In the genomic region with DNA sequence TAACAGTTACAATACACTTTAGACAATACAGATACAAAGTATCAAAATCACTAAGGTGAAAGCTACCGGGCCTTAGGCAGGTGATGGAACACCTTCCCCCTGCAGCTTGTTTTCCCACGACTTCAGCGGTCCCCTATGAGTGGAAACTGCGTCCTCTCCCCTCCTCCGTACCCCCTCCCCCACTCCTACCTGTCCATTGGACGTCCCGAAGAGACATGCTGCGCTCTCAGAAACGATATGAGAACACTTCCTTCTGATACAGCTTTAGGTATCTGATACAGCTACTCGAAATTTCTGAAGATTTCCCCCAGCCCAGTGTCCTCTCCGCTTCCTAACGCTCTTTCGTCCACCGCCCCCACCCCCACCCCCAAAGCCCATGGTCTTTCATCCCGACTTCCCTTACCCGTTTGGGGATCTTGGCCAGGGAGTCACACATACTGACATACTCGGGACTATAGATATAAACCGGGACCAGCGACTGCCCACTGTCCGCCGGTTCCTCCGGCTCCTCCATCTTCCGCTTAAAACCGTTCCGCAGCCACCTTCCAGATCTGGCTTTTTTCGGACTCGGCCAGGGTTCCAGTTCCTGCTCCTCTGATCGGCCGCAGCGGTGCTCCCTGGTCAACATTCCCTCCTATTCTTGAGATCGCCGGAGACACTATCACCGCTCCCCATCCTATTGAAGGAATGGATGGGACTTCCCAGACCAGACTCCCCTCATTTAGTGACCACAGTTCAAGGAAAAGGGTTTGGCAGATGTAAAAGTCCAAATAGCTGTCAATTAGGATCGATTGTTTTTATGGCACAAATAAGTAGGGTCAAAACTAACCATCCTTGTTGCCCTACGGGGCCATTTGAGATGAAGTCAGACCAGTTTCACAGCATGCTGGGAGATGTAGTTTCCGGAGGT, we compare ENCODE assay signal across 8 cellular contexts. TPM values are rescaled to one million over a fixed set of nuclear protein-coding genes. Genes with fewer than 3 reads are reported as not detected.
DNase-seq lines count a peak whose midpoint lies in the region; ATAC-seq and TF ChIP-seq lines count a peak whose summit lies in the region.

A gene (minus strand): TSS at position 596 of the 910 bp plus-strand sequence. CDS start 82 bp downstream, at position 514.

- no peak for TF ChIP-seq CTCF in OCI-LY7 (conservative IDR thresholded peaks at IDR 0.05; ENCODE audit: low read length)

- no peaks in the 10 kb centered on the region for H4K20me1 ChIP-seq in OCI-LY7 (ENCODE audit: insufficient read depth, low read length)

- H3K4me3 ChIP-seq in OCI-LY7 (ENCODE audit: low read depth, low read length, poor library complexity, severe bottlenecking) = peak within 1 kb of the TSS; percentile 84

- no peaks in the 10 kb centered on the region for H3K9me2 ChIP-seq in OCI-LY7 (ENCODE audit: insufficient read depth, low read length)

- peaks cover 24% of the 10 kb centered on the region for H3K36me3 ChIP-seq in OCI-LY7 (ENCODE audit: insufficient read depth, low read length)

- no peak for TF ChIP-seq EP300 in Ishikawa (IDR thresholded peaks at IDR 0.05; ENCODE audit: borderline replicate concordance)

- H3K9me3 ChIP-seq in OCI-LY7 (ENCODE audit: low read length) = no peaks in the 10 kb centered on the region

- H3K4me2 ChIP-seq in OCI-LY7 (ENCODE audit: low read length) = peak within 1 kb of the TSS; percentile 90

- H3K79me2 ChIP-seq in OCI-LY7 (ENCODE audit: insufficient read depth, low read depth, low read length) = peaks cover 7% of the 10 kb centered on the region; the same call in 1 of the 2 replicates

- CTCF ChIA-PET in OCI-LY7 (lab: Charles Lee; ENCODE audit: unreplicated experiment) = no interaction called here

- intact Hi-C loops in OCI-LY7 (cut with micrococcal nuclease; ENCODE audit: unreplicated experiment) = loop anchor here (10.0 kb wide), 1 partner anchor 1722 kb away; no protein-coding TSS in a partner anchor

- peak within 1 kb of the TSS; percentile 93 for H2AFZ ChIP-seq in OCI-LY7 (ENCODE audit: low read length)

- DNase-seq in Daoy (ENCODE audit: low read depth) = peak; percentile 71
- DNase-seq in OCI-LY7 (ENCODE audit: low spot score) = peak; percentile 79
- peak; percentile 54 to 64 for DNase-seq in activated T-cell treated with anti-CD3 and anti-CD28 coated beads, Interleukin-2, amount 50 U/mL, for 48 hours
- peak; percentile 79 for DNase-seq in fibroblast of gingiva (ENCODE audit: low read depth)
- peak; percentile 84 for DNase-seq in myocyte (ENCODE audit: low read depth)
- peak in 47 of 49 donors; percentile 0 to 78 (median 34) for DNase-seq in substantia nigra (lab: John Stamatoyannopoulos, UW)

- peaks cover 5% of the 10 kb centered on the region for H3K4me1 ChIP-seq in OCI-LY7 (ENCODE audit: insufficient read depth, low read length, poor library complexity, severe bottlenecking)

- no peak for TF ChIP-seq RAD21 in Ishikawa (IDR thresholded peaks at IDR 0.05; ENCODE audit: low read depth)

- no TSS peak for BruUV-seq in OCI-LY7 (replicated peaks; lab: Mats Ljungman, UMichigan)

- ATAC-seq in GM21723 (IDR thresholded peaks at IDR 0.05; ENCODE audit: unreplicated experiment) = peak; percentile 98

- POLR2A ChIA-PET in OCI-LY7 (lab: Charles Lee) = interaction anchor here (1.0 to 1.1 kb wide), 4 partner anchors 26 to 392 kb away, joined by 3 to 8 read pairs (median 6); a partner anchor contains a TSS

- H3K27ac ChIP-seq in OCI-LY7 (ENCODE audit: low read depth, low read length, poor library complexity, severe bottlenecking) (peak within 1 kb of the TSS; percentile 39), substantia nigra (ENCODE audit: low read depth, low read length, poor library complexity, severe bottlenecking) (peak within 1 kb of the TSS; percentile 64)

TF ChIP-seq in Ishikawa, 13 proteins besides CTCF, POLR2A, EP300 and RAD21:
- TF ChIP-seq YY1 (IDR thresholded peaks at IDR 0.05; ENCODE audit: low read depth) (no peak), TCF12 (IDR thresholded peaks at IDR 0.05; ENCODE audit: low read depth) (peak; percentile 35; the same call in 1 of the 2 replicates), NFIC (IDR thresholded peaks at IDR 0.05) (0 out of 2 replicates have a peak, but pooled peaks have one; percentile 8), FOXM1 (IDR thresholded peaks at IDR 0.05; ENCODE audit: borderline replicate concordance, low read depth) (no peak), TEAD4 (IDR thresholded peaks at IDR 0.05) (no peak), ZBTB7A (IDR thresholded peaks at IDR 0.05; ENCODE audit: low read depth) (no peak), CREB1 (IDR thresholded peaks at IDR 0.05; ENCODE audit: low read depth) (0 out of 2 replicates have a peak, but pooled peaks have one; percentile 7), EGR1 (IDR thresholded peaks at IDR 0.05) (no peak)
- TF ChIP-seq, protein P1, sequence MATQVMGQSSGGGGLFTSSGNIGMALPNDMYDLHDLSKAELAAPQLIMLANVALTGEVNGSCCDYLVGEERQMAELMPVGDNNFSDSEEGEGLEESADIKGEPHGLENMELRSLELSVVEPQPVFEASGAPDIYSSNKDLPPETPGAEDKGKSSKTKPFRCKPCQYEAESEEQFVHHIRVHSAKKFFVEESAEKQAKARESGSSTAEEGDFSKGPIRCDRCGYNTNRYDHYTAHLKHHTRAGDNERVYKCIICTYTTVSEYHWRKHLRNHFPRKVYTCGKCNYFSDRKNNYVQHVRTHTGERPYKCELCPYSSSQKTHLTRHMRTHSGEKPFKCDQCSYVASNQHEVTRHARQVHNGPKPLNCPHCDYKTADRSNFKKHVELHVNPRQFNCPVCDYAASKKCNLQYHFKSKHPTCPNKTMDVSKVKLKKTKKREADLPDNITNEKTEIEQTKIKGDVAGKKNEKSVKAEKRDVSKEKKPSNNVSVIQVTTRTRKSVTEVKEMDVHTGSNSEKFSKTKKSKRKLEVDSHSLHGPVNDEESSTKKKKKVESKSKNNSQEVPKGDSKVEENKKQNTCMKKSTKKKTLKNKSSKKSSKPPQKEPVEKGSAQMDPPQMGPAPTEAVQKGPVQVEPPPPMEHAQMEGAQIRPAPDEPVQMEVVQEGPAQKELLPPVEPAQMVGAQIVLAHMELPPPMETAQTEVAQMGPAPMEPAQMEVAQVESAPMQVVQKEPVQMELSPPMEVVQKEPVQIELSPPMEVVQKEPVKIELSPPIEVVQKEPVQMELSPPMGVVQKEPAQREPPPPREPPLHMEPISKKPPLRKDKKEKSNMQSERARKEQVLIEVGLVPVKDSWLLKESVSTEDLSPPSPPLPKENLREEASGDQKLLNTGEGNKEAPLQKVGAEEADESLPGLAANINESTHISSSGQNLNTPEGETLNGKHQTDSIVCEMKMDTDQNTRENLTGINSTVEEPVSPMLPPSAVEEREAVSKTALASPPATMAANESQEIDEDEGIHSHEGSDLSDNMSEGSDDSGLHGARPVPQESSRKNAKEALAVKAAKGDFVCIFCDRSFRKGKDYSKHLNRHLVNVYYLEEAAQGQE (IDR thresholded peaks at IDR 0.05; ENCODE audit: low read depth) = no peak
- TF ChIP-seq, protein P2, sequence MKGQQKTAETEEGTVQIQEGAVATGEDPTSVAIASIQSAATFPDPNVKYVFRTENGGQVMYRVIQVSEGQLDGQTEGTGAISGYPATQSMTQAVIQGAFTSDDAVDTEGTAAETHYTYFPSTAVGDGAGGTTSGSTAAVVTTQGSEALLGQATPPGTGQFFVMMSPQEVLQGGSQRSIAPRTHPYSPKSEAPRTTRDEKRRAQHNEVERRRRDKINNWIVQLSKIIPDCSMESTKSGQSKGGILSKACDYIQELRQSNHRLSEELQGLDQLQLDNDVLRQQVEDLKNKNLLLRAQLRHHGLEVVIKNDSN (IDR thresholded peaks at IDR 0.05) = no peak

RNA-seq across cellular contexts. Expression of the gene that starts here (rescaled TPM):
- total RNA-seq in Daoy (2014; rRNA removed; shearing (Covaris generic)) = 20.5 and 34.8 TPM in 2 replicates
- 29.9 and 32.5 TPM in 2 replicates for total RNA-seq in OCI-LY7 (2014; rRNA removed; shearing (Covaris generic))
- total RNA-seq in OCI-LY7 (2022) (35.7 and 40.0 TPM in 2 replicates), myocyte (25.0 and 29.6 TPM in 2 replicates)
- 27.6 TPM for polyA plus RNA-seq in myocyte (2012)

Comparison
In these comparisons a context has a peak if more than half of its experiments do, and no peak if none do; other contexts are left out.
1. Peak in every context shown above with its lines: DNase-seq, ATAC-seq, H3K4me3 ChIP-seq and H3K27ac ChIP-seq.
2. DNase-seq: peak in every context shown above with its lines; median percentile 84 in myocyte; 79 in OCI-LY7; 79 in fibroblast of gingiva; 71 in Daoy; 59 in activated T-cell treated with anti-CD3 and anti-CD28 coated beads, Interleukin-2, amount 50 U/mL, for 48 hours; 34 in substantia nigra.